Comparison of ENCODE assay signal across 16 cellular contexts in genomic region chr22:42217752-42218280, GRCh38. TPM values are rescaled to one million over a fixed set of nuclear protein-coding genes. Genes with fewer than 3 reads are reported as not detected.
DNase-seq lines count a peak whose midpoint lies in the region; ATAC-seq, FAIRE-seq and TF ChIP-seq lines count a peak whose summit lies in the region.
"Had no signal": no experiment of that assay in that cellular context is flagged by ENCODE, and none has a peak within 500 bp of the region (broad histone marks: within the 10 kb centered on the region; RNA-seq: fewer than 3 reads in every experiment).

No MANE protein-coding gene starts in this region.

- H3K27ac Mint-ChIP-seq in CD8-positive, alpha-beta T cell, result peak overlapping the region; percentile 89

- H3K4me3 Mint-ChIP-seq in CD8-positive, alpha-beta T cell, result peak overlapping the region; percentile 16

- H2AFZ ChIP-seq in GM23248, result no peak overlapping the region
- no peak overlapping the region for H2AFZ ChIP-seq in GM12878 (ENCODE audit: control insufficient read depth, low read depth, low read length)

- SMC1A ChIA-PET in GM12878 (lab: Charles Lee; ENCODE audit: uncharacterized antibody, unreplicated experiment), result interaction anchor here (0.6 to 2.9 kb wide), 18 partner anchors 9 to 226 kb away, joined by 3 to 15 read pairs (median 4); no protein-coding TSS in a partner anchor

- H3K27ac ChIP-seq in CD8-positive, alpha-beta T cell (ENCODE audit: low read depth, low read length), result no peak overlapping the region
- H3K27ac ChIP-seq in GM23248 (no peak overlapping the region), GM12878 (ENCODE audit: control insufficient read depth, insufficient read depth) (peak overlapping the region; percentile 66; the same call in 1 of the 2 replicates), foreskin keratinocyte (no peak overlapping the region)
- H3K27ac ChIP-seq: RWPE1, testis had no signal

- peaks cover 32% of the 10 kb centered on the region for H3K36me3 Mint-ChIP-seq in CD8-positive, alpha-beta T cell

- H4K20me1 ChIP-seq in GM23248 (ENCODE audit: insufficient read depth), result peaks cover 36% of the 10 kb centered on the region
- peaks cover 8% of the 10 kb centered on the region for H4K20me1 ChIP-seq in GM12878 (ENCODE audit: control insufficient read depth, insufficient read depth)

- H3K79me2 ChIP-seq in GM23248 (ENCODE audit: insufficient read depth) (peaks cover 82% of the 10 kb centered on the region), GM12878 (ENCODE audit: control insufficient read depth, insufficient read depth, low read length) (peaks cover 48% of the 10 kb centered on the region)

- TF ChIP-seq EP300 in GM12878 (IDR thresholded peaks at IDR 0.05; ENCODE audit: borderline replicate concordance in 1 of 2, control insufficient read depth in 1 of 2, low read depth in 2 of 2, low read length in 2 of 2), result no peak

- peaks cover 13% of the 10 kb centered on the region for H3K36me3 ChIP-seq in CD8-positive, alpha-beta T cell (ENCODE audit: insufficient read depth, low read length)
- no peaks in the 10 kb centered on the region; the same call in 1 of the 2 replicates for H3K36me3 ChIP-seq in GM23248 (ENCODE audit: low read depth)
- peaks cover 17 to 21% of the 10 kb centered on the region in 2 experiments for H3K36me3 ChIP-seq in GM12878 (ENCODE audit: control insufficient read depth in 2 of 2, insufficient read depth in 2 of 2, low read length in 1 of 2)

- H3K27me3 Mint-ChIP-seq in CD8-positive, alpha-beta T cell (ENCODE audit: low read depth), result no peaks in the 10 kb centered on the region

- no peaks in the 10 kb centered on the region for H3K9me2 ChIP-seq in GM23248 (ENCODE audit: insufficient read depth)

- TF ChIP-seq RAD21 in GM12878 (IDR thresholded peaks at IDR 0.05; ENCODE audit: insufficient read depth, low read depth, low read length), result no peak

- FAIRE-seq in GM12878 (lab: Jason Lieb, UNC), result no peak
- FAIRE-seq: keratinocyte, TTC549 had no signal

- CTCF ChIA-PET in CD8-positive, alpha-beta T cell (lab: Charles Lee), result interaction anchor here (1.3 kb wide), 1 partner anchor 95 kb away, joined by 3 read pairs; no protein-coding TSS in a partner anchor
- CTCF ChIA-PET in GM12878 (lab: Yijun Ruan, JAX), result interaction anchor here (0.8 to 2.1 kb wide), 4 partner anchors 9 to 226 kb away, joined by 3 to 9 read pairs (median 4); no protein-coding TSS in a partner anchor

- H3K9me3 Mint-ChIP-seq in CD8-positive, alpha-beta T cell, result no peaks in the 10 kb centered on the region
- H3K9me3 Mint-ChIP-seq: activated T-cell treated with anti-CD3 and anti-CD28 coated beads, Interleukin-2, amount 50 U/mL, for 4 hours had no signal

- RAD21 ChIA-PET in GM12878 (lab: Charles Lee; ENCODE audit: unreplicated experiment), result interaction anchor here (1.0 to 2.9 kb wide), 6 partner anchors 10 to 240 kb away, joined by 3 to 11 read pairs (median 3); no protein-coding TSS in a partner anchor

- peaks cover 20% of the 10 kb centered on the region for H3K4me1 ChIP-seq in CD8-positive, alpha-beta T cell (ENCODE audit: insufficient read depth, low read length)
- H3K4me1 ChIP-seq in GM23248 (ENCODE audit: insufficient read depth), result no peaks in the 10 kb centered on the region
- peaks cover 28% of the 10 kb centered on the region for H3K4me1 ChIP-seq in GM12878 (ENCODE audit: control insufficient read depth, insufficient read depth, low read length)
- H3K4me1 ChIP-seq in foreskin keratinocyte, result no peaks in the 10 kb centered on the region

- POLR2A ChIA-PET in CD8-positive, alpha-beta T cell (lab: Charles Lee), result interaction anchor here (1.2 kb wide), 1 partner anchor 28 kb away, joined by 3 read pairs; no protein-coding TSS in a partner anchor
- POLR2A ChIA-PET in GM12878 (lab: Charles Lee), result interaction anchor here (0.7 to 1.4 kb wide), 6 partner anchors 9 to 39 kb away, joined by 3 to 5 read pairs (median 4); no protein-coding TSS in a partner anchor

- no peak for DNase-seq in CD8-positive, alpha-beta T cell
- DNase-seq in GM23248, result peak; percentile 5
- no peak for DNase-seq in GM12878 (ENCODE audit: low read depth, low spot score)
- no peak for DNase-seq in left colon
- no peak for DNase-seq in SKM-1 treated with dmso at 0.1 percent for 144 hours (lab: John Stamatoyannopoulos, UW; ENCODE audit: unreplicated experiment)
- DNase-seq in foreskin keratinocyte, result no peak
- DNase-seq: activated T-cell treated with anti-CD3 and anti-CD28 coated beads, Interleukin-2, amount 50 U/mL, for 4 hours; COR-L47; erythroblast; NCI-H446 treated with DMSO at 0.1 percent for 48 hours; testis had no signal

- H3F3A ChIP-seq in GM23248 (ENCODE audit: insufficient read depth), result no peaks in the 10 kb centered on the region

- H3K27me3 ChIP-seq in CD8-positive, alpha-beta T cell (ENCODE audit: insufficient read depth, low read length), result no peaks in the 10 kb centered on the region
- H3K27me3 ChIP-seq in GM23248 (replicated peaks; ENCODE audit: insufficient read depth) (no peaks in the 10 kb centered on the region), GM12878 (replicated peaks in 1 of 2; ENCODE audit: control insufficient read depth in 2 of 2, insufficient read depth in 2 of 2, low read length in 1 of 2) (no peaks in the 10 kb centered on the region), foreskin keratinocyte (no peaks in the 10 kb centered on the region)
- H3K27me3 ChIP-seq: testis had no signal

- in situ Hi-C loops in GM23248 (cut with MboI) (no loop called here), GM12878 (cut with MboI) (no loop called here)

- no peak for TF ChIP-seq POLR2A in GM12878 (IDR thresholded peaks at IDR 0.05; ENCODE audit: low read depth, low read length)

- ATAC-seq in CD8-positive, alpha-beta T cell, result no peak
- ATAC-seq in GM12878 (no peak), left colon (peak; percentile 34), GM18861 (IDR thresholded peaks at IDR 0.05; ENCODE audit: unreplicated experiment) (no peak), foreskin keratinocyte (no peak)
- ATAC-seq: sciatic nerve had no signal

- H3K9me3 ChIP-seq in CD8-positive, alpha-beta T cell (ENCODE audit: low read length), result no peaks in the 10 kb centered on the region
- H3K9me3 ChIP-seq in GM23248 (ENCODE audit: low read depth) (no peaks in the 10 kb centered on the region), GM12878 (replicated peaks; ENCODE audit: control insufficient read depth, insufficient read depth, low read length) (no peaks in the 10 kb centered on the region)
- H3K9me3 ChIP-seq: testis had no signal

- no peak overlapping the region for H3K4me3 ChIP-seq in CD8-positive, alpha-beta T cell (ENCODE audit: low read depth, low read length)
- H3K4me3 ChIP-seq in GM23248 (no peak overlapping the region), GM12878 (no peak overlapping the region)
- H3K4me3 ChIP-seq: testis had no signal

- no peak for TF ChIP-seq CTCF in CD8-positive, alpha-beta T cell (IDR thresholded peaks at IDR 0.05)
- TF ChIP-seq CTCF in GM12878 (IDR thresholded peaks at IDR 0.05 in 2 of 3, conservative IDR thresholded peaks at IDR 0.05 in 1 of 3; ENCODE audit: control insufficient read depth in 2 of 3, extremely low read depth in 1 of 3, insufficient read depth in 1 of 3, low read depth in 3 of 3, low read length in 3 of 3), result no peak
- TF ChIP-seq CTCF in foreskin keratinocyte (conservative IDR thresholded peaks at IDR 0.05), result no peak

- H3K9ac ChIP-seq in GM23248 (no peak overlapping the region), GM12878 (ENCODE audit: control insufficient read depth, insufficient read depth, low read length) (no peak overlapping the region)

- H3K4me2 ChIP-seq in GM23248 (ENCODE audit: unreplicated experiment) (no peak overlapping the region), GM12878 (ENCODE audit: control insufficient read depth, insufficient read depth) (no peak overlapping the region; the same call in 1 of the 2 replicates)

- peaks cover 62% of the 10 kb centered on the region for H3K4me1 Mint-ChIP-seq in CD8-positive, alpha-beta T cell (ENCODE audit: low read depth)

- intact Hi-C loops in CD8-positive, alpha-beta T cell (cut with DNase I, micrococcal nuclease), result no loop called here
- intact Hi-C loops in GM12878 (cut with micrococcal nuclease; ENCODE audit: unreplicated experiment) (no loop called here), left colon (cut with DNase I, micrococcal nuclease) (no loop called here)

- BruUV-seq in GM12878 (replicated peaks; lab: Mats Ljungman, UMichigan), result no TSS peak

- WGBS in GM23248 (ENCODE audit: low coverage in 1 of 2, low lambda C conversion rate in 2 of 2, missing lambda C conversion rate in 2 of 2), 2 experiments, result 77 to 79% methylated on average over 4 of the region's 4 CpGs
- 59% methylated on average over 4 of the region's 4 CpGs for WGBS in GM12878 (ENCODE audit: insufficient coverage, insufficient replicate concordance, low lambda C conversion rate, missing lambda C conversion rate)

TF ChIP-seq in GM12878, 131 proteins besides CTCF, POLR2A, EP300 and RAD21:
- TF ChIP-seq MXI1 (IDR thresholded peaks at IDR 0.05; ENCODE audit: low read depth, low read length) (no peak), RAD51 (IDR thresholded peaks at IDR 0.05) (peak; percentile 47; the same call in 1 of the 2 replicates)

RNA-seq across cellular contexts. Expression of gene TCF20, which starts 52.6 kb away (rescaled TPM):
- 10 to 100 TPM; 50.7 to 60.6 TPM for total RNA-seq in CD8-positive, alpha-beta T cell
- 17.2 and 20.6 TPM in 2 replicates for total RNA-seq in GM23248 (2014; rRNA removed; shearing (Covaris generic))
- polyA plus RNA-seq in GM23248 (2016; fragmentation: Nextera tagmentation; extraction: Ambion mirVana) (0.56 and 0.64 TPM in 2 replicates), GM12878 (2011; rRNA removed) (16.7 and 23.9 TPM in 2 replicates), GM12878 (2014; fragmentation: Illumina TruSeq; extraction: Trizol) (21.0 and 23.4 TPM in 2 replicates), GM12878 (2014; fragmentation: Nextera tagmentation; extraction: Ambion mirVana) (under 1 TPM; 0.69 to 0.89 TPM), GM12878 (2014; rRNA removed) (19.3 and 21.8 TPM in 2 replicates), GM12878 (2016; fragmentation: Nextera tagmentation; extraction: Ambion mirVana) (under 1 TPM; 0.64 to 0.80 TPM), foreskin keratinocyte (9.9 and 11.9 TPM in 2 replicates)
- 92.0 and 98.0 TPM in 2 replicates for total RNA-seq in GM12878 (2013; cell fraction: nucleolus; rRNA removed)
- total RNA-seq in GM12878 (2014; rRNA removed) (28.4 TPM in 2 replicates), GM12878 (2014; rRNA removed; fragmentation: Illumina TruSeq; extraction: Trizol) (26.4 and 26.9 TPM in 2 replicates), GM12878 (2021) (52.9 and 56.9 TPM in 2 replicates), left colon (10 to 100 TPM; 49.4 to 54.9 TPM), foreskin keratinocyte (54.4 and 55.9 TPM in 2 replicates)
- polyA plus RNA-seq in GM12878 (2011; ENCODE audit: low read depth), result 8.2 TPM
- 24.2 and 25.6 TPM in 2 replicates for polyA plus RNA-seq in GM12878 (2011; cell fraction: cytosol; rRNA removed)
- 21.6 and 21.7 TPM in 2 replicates for polyA plus RNA-seq in GM12878 (2011; cell fraction: nucleus; rRNA removed)
- 14.0 and 15.1 TPM in 2 replicates for polyA plus RNA-seq in GM12878 (2012)
- 60.0 and 66.1 TPM in 2 replicates for polyA minus RNA-seq in GM12878 (2011; rRNA and poly(A)+ RNA removed)
- polyA minus RNA-seq in GM12878 (2011; cell fraction: cytosol; rRNA and poly(A)+ RNA removed), result 26.2 and 29.5 TPM in 2 replicates
- polyA minus RNA-seq in GM12878 (2011; cell fraction: nucleus; rRNA and poly(A)+ RNA removed), result 24.1 and 33.6 TPM in 2 replicates
